ENCODE assay signal across 14 cellular contexts in the genomic region with DNA sequence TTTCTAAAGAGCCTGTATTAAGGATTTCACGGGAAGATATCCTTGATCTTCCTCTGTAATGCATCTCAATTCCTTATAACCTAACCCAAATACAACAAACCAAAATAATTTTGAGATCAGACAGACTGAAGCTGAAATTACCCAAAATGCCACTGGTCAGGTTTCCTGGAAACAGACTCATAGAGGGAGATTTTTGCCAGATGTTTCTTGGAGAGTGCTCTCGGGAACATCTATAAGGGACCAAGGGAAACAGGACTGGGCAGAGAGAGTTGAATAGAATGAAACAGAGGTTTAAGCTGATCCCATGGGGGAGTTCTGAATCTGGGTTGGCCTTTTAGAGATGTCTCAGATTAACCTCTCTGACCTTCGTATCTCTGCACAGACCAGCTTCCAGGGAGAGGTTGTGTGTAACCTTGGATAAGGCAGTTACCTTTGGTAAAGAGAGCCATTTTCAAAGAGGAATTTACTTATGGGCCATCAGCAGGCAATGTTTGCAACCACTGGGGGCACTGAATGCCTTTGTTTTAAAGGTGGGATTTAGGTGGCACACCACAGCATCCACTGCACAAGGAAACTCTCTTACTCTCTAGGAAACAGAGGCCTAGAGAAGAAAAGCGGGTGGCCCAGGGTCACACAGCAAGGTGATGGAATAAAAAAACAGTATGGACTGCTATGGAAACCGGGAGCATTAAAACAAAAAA.
A peak's percentile ranks its signal among the peaks of the same experiment; 100 is the strongest.
DNase-seq lines count a peak whose midpoint lies in the region; ATAC-seq and TF ChIP-seq lines count a peak whose summit lies in the region.
"Had no signal": no experiment of that assay in that cellular context is flagged by ENCODE, and none has a peak within 500 bp of the region (broad histone marks: within the 10 kb centered on the region; RNA-seq: fewer than 3 reads in every experiment).

No MANE protein-coding gene starts in this region.

- H3K4me1 Mint-ChIP-seq in IgD-negative memory B cell = peaks cover 35 to 44% (median 36%) of the 10 kb centered on the region in 3 donors
- peaks cover 53% of the 10 kb centered on the region for H3K4me1 Mint-ChIP-seq in stimulated activated naive CD8-positive, alpha-beta T cell treated with anti-CD3 and anti-CD28 coated beads, Interleukin-15, amount 100 ng/mL, for 72 hours

- DNase-seq in ELR (ENCODE audit: low read depth) (peak; percentile 8), coronary artery (ENCODE audit: low spot score) (no peak), retinal pigment epithelial cell (ENCODE audit: low read depth) (no peak)
- DNase-seq in effector CD8-positive, alpha-beta T cell (lab: John Stamatoyannopoulos, UW) = no peak
- no peak for DNase-seq in stimulated activated CD4-positive, alpha-beta T cell treated with anti-CD3 and anti-CD28 coated beads, Interleukin-2, amount 100 ng/mL, for 48 hours
- DNase-seq in stimulated activated naive CD8-positive, alpha-beta T cell treated with anti-CD3 and anti-CD28 coated beads, Interleukin-15, amount 100 ng/mL, for 72 hours = no peak
- DNase-seq: activated CD8-positive, alpha-beta memory T cell treated with anti-CD3 and anti-CD28 coated beads, Interleukin-2, amount 10 ng/mL, durations not matched to agents 7 days and 5 days; CD4-positive, alpha-beta T cell; glutamatergic neuron; H7; stimulated activated naive CD4-positive, alpha-beta T cell had no signal

- H3K36me3 Mint-ChIP-seq in IgD-negative memory B cell = no peaks in the 10 kb centered on the region

- H3K27me3 Mint-ChIP-seq in IgD-negative memory B cell = peaks cover under 1% of the 10 kb centered on the region
- H3K27me3 Mint-ChIP-seq in stimulated activated naive CD8-positive, alpha-beta T cell treated with anti-CD3 and anti-CD28 coated beads, Interleukin-15, amount 100 ng/mL, for 72 hours = no peaks in the 10 kb centered on the region
- H3K27me3 Mint-ChIP-seq: activated CD8-positive, alpha-beta memory T cell treated with anti-CD3 and anti-CD28 coated beads, Interleukin-2, amount 10 ng/mL, durations not matched to agents 7 days and 5 days; CD4-positive, alpha-beta T cell had no signal

- H3K9me3 Mint-ChIP-seq in IgD-negative memory B cell = no peaks in the 10 kb centered on the region
- H3K9me3 Mint-ChIP-seq in stimulated activated naive CD8-positive, alpha-beta T cell treated with anti-CD3 and anti-CD28 coated beads, Interleukin-15, amount 100 ng/mL, for 72 hours = peaks cover 3 to 8% of the 10 kb centered on the region in 2 donors

- peak overlapping the region in 3 of 4 donors; percentile 13 to 81 (median 24) for H3K4me3 Mint-ChIP-seq in IgD-negative memory B cell
- no peak overlapping the region for H3K4me3 Mint-ChIP-seq in stimulated activated naive CD8-positive, alpha-beta T cell treated with anti-CD3 and anti-CD28 coated beads, Interleukin-15, amount 100 ng/mL, for 72 hours
- H3K4me3 Mint-ChIP-seq: activated CD8-positive, alpha-beta memory T cell treated with anti-CD3 and anti-CD28 coated beads, Interleukin-2, amount 10 ng/mL, durations not matched to agents 7 days and 5 days; CD4-positive, alpha-beta T cell had no signal

- H3K27ac ChIP-seq in coronary artery = peak overlapping the region; percentile 17 to 60

- TF ChIP-seq CTCF in coronary artery (IDR thresholded peaks at IDR 0.05) (no peak), retinal pigment epithelial cell (conservative IDR thresholded peaks at IDR 0.05; ENCODE audit: low read depth, low read length) (peak; percentile 22)

- H3K4me3 ChIP-seq in coronary artery = no peak overlapping the region
- H3K4me3 ChIP-seq in retinal pigment epithelial cell (ENCODE audit: low read length) = no peak overlapping the region
- H3K4me3 ChIP-seq: K562 had no signal

- ATAC-seq in HG02759 (IDR thresholded peaks at IDR 0.05; ENCODE audit: unreplicated experiment) = no peak
- no peak for ATAC-seq in stimulated activated naive CD8-positive, alpha-beta T cell treated with anti-CD3 and anti-CD28 coated beads, Interleukin-15, amount 100 ng/mL, for 72 hours
- ATAC-seq: activated CD8-positive, alpha-beta memory T cell treated with anti-CD3 and anti-CD28 coated beads, Interleukin-2, amount 10 ng/mL, durations not matched to agents 7 days and 5 days; K562 had no signal

- peak overlapping the region in 2 of 3 donors; percentile 69 to 90 for H3K27ac Mint-ChIP-seq in IgD-negative memory B cell
- H3K27ac Mint-ChIP-seq in stimulated activated naive CD8-positive, alpha-beta T cell treated with anti-CD3 and anti-CD28 coated beads, Interleukin-15, amount 100 ng/mL, for 72 hours = no peak overlapping the region
- H3K27ac Mint-ChIP-seq: activated CD8-positive, alpha-beta memory T cell treated with anti-CD3 and anti-CD28 coated beads, Interleukin-2, amount 10 ng/mL, durations not matched to agents 7 days and 5 days; CD4-positive, alpha-beta T cell had no signal

Comparison
In these comparisons a context has a peak if more than half of its experiments do, and no peak if none do; other contexts are left out.
1. H3K27ac Mint-ChIP-seq: peak in IgD-negative memory B cell (2 of 3); none in stimulated activated naive CD8-positive, alpha-beta T cell treated with anti-CD3 and anti-CD28 coated beads, Interleukin-15, amount 100 ng/mL, for 72 hours (0 of 2).
2. H3K4me3 Mint-ChIP-seq: peak in IgD-negative memory B cell (3 of 4); none in stimulated activated naive CD8-positive, alpha-beta T cell treated with anti-CD3 and anti-CD28 coated beads, Interleukin-15, amount 100 ng/mL, for 72 hours (0 of 2).